Comparison of ENCODE assay signal across 12 cellular contexts in genomic region chr17:27340990-27341595, GRCh38. TPM values are rescaled to one million over a fixed set of nuclear protein-coding genes. Genes with fewer than 3 reads are reported as not detected.
A peak's percentile ranks its signal among the peaks of the same experiment; 100 is the strongest.
DNase-seq lines count a peak whose midpoint lies in the region; ATAC-seq and TF ChIP-seq lines count a peak whose summit lies in the region.
"Had no signal": no experiment of that assay in that cellular context is flagged by ENCODE, and none has a peak within 500 bp of the region (broad histone marks: within the 10 kb centered on the region; RNA-seq: fewer than 3 reads in every experiment).

No MANE protein-coding gene starts in this region.

- no peaks in the 10 kb centered on the region for H3K9me3 ChIP-seq in SK-N-MC (ENCODE audit: low read depth, low read length)
- no peaks in the 10 kb centered on the region for H3K9me3 ChIP-seq in iPS-20b (ENCODE audit: insufficient read depth, low read depth, low read length)
- H3K9me3 ChIP-seq in uterus, result no peaks in the 10 kb centered on the region
- H3K9me3 ChIP-seq: ovary had no signal

- H3K9me3 Mint-ChIP-seq in natural killer cell (no peaks in the 10 kb centered on the region), endothelial cell (ENCODE audit: unreplicated experiment) (no peaks in the 10 kb centered on the region)
- H3K9me3 Mint-ChIP-seq in natural killer cell treated with Interleukin-12 subunit alpha and Interleukin-12 subunit beta and Interleukin-15 and Interleukin-18, amount 100 ng/mL, for 72 hours, result no peaks in the 10 kb centered on the region
- H3K9me3 Mint-ChIP-seq: activated CD4-positive, alpha-beta T cell treated with anti-CD3 and anti-CD28 coated beads, Interleukin-2, amount 10 ng/mL, durations not matched to agents 7 days and 5 days; T-helper 2 cell treated with Interferon-gamma antibody and Interleukin-4, amounts not matched to agents 5 μg/mL and 100 μg/mL, for 36 hours had no signal

- H3K27ac ChIP-seq in SK-N-MC, result peak overlapping the region; percentile 82
- no peak overlapping the region for H3K27ac ChIP-seq in iPS-20b (ENCODE audit: low read length)
- H3K27ac ChIP-seq in uterus, result peak overlapping the region in 1 of 2 donors; percentile 24
- H3K27ac ChIP-seq: ovary had no signal

- H3K4me3 Mint-ChIP-seq in natural killer cell, result no peak overlapping the region
- H3K4me3 Mint-ChIP-seq in natural killer cell treated with Interleukin-12 subunit alpha and Interleukin-12 subunit beta and Interleukin-15 and Interleukin-18, amount 100 ng/mL, for 72 hours, result no peak overlapping the region
- no peak overlapping the region for H3K4me3 Mint-ChIP-seq in endothelial cell (ENCODE audit: unreplicated experiment)
- H3K4me3 Mint-ChIP-seq: activated CD4-positive, alpha-beta T cell treated with anti-CD3 and anti-CD28 coated beads, Interleukin-2, amount 10 ng/mL, durations not matched to agents 7 days and 5 days; T-helper 2 cell treated with Interferon-gamma antibody and Interleukin-4, amounts not matched to agents 5 μg/mL and 100 μg/mL, for 36 hours had no signal

- H3K9ac ChIP-seq in SK-N-MC (ENCODE audit: insufficient read length) (no peak overlapping the region), iPS-20b (ENCODE audit: low read depth, low read length) (peak overlapping the region; percentile 4; the same call in 1 of the 2 replicates)

- H3K36me3 Mint-ChIP-seq in natural killer cell, result no peaks in the 10 kb centered on the region
- no peaks in the 10 kb centered on the region for H3K36me3 Mint-ChIP-seq in natural killer cell treated with Interleukin-12 subunit alpha and Interleukin-12 subunit beta and Interleukin-15 and Interleukin-18, amount 100 ng/mL, for 72 hours
- H3K36me3 Mint-ChIP-seq in endothelial cell (ENCODE audit: low read depth, unreplicated experiment), result no peaks in the 10 kb centered on the region

- H3K27ac Mint-ChIP-seq in natural killer cell, result peak overlapping the region; percentile 83 to 87
- peak overlapping the region in 1 of 2 donors; percentile 47 for H3K27ac Mint-ChIP-seq in natural killer cell treated with Interleukin-12 subunit alpha and Interleukin-12 subunit beta and Interleukin-15 and Interleukin-18, amount 100 ng/mL, for 72 hours
- H3K27ac Mint-ChIP-seq in endothelial cell (ENCODE audit: unreplicated experiment), result no peak overlapping the region
- H3K27ac Mint-ChIP-seq: activated CD4-positive, alpha-beta T cell treated with anti-CD3 and anti-CD28 coated beads, Interleukin-2, amount 10 ng/mL, durations not matched to agents 7 days and 5 days; T-helper 2 cell treated with Interferon-gamma antibody and Interleukin-4, amounts not matched to agents 5 μg/mL and 100 μg/mL, for 36 hours had no signal

- H3K4me1 ChIP-seq in iPS-20b (ENCODE audit: insufficient read depth, low read length), result peaks cover 47% of the 10 kb centered on the region
- no peaks in the 10 kb centered on the region for H3K4me1 ChIP-seq in uterus

- TF ChIP-seq POLR2A in uterus (IDR thresholded peaks at IDR 0.05), result no peak

- TF ChIP-seq CTCF in natural killer cell (IDR thresholded peaks at IDR 0.05) (no peak), endothelial cell (IDR thresholded peaks at IDR 0.05; ENCODE audit: unreplicated experiment) (no peak), uterus (IDR thresholded peaks at IDR 0.05) (no peak)

- H3K27me3 ChIP-seq in iPS-20b (ENCODE audit: insufficient read depth, low read length), result no peaks in the 10 kb centered on the region
- H3K27me3 ChIP-seq in uterus, result no peaks in the 10 kb centered on the region
- H3K27me3 ChIP-seq: ovary had no signal

- H3K4me1 Mint-ChIP-seq in natural killer cell, result peaks cover 51 to 55% of the 10 kb centered on the region in 2 donors
- H3K4me1 Mint-ChIP-seq in natural killer cell treated with Interleukin-12 subunit alpha and Interleukin-12 subunit beta and Interleukin-15 and Interleukin-18, amount 100 ng/mL, for 72 hours (ENCODE audit: low read depth in 2 of 2), result peaks cover 37 to 53% of the 10 kb centered on the region in 2 donors
- peaks cover 17% of the 10 kb centered on the region for H3K4me1 Mint-ChIP-seq in endothelial cell (ENCODE audit: unreplicated experiment)

- H3K27me3 Mint-ChIP-seq in natural killer cell (ENCODE audit: low read depth in 2 of 2) (no peaks in the 10 kb centered on the region), endothelial cell (ENCODE audit: unreplicated experiment) (peaks cover 5% of the 10 kb centered on the region)
- H3K27me3 Mint-ChIP-seq in natural killer cell treated with Interleukin-12 subunit alpha and Interleukin-12 subunit beta and Interleukin-15 and Interleukin-18, amount 100 ng/mL, for 72 hours, result no peaks in the 10 kb centered on the region
- H3K27me3 Mint-ChIP-seq: activated CD4-positive, alpha-beta T cell treated with anti-CD3 and anti-CD28 coated beads, Interleukin-2, amount 10 ng/mL, durations not matched to agents 7 days and 5 days had no signal

- H3K4me3 ChIP-seq in SK-N-MC (no peak overlapping the region), iPS-20b (ENCODE audit: low read length) (no peak overlapping the region), uterus (no peak overlapping the region)
- H3K4me3 ChIP-seq: ovary had no signal

- DNase-seq in natural killer cell (no peak), SK-N-MC (ENCODE audit: low read depth, low spot score) (no peak), SIG-M5 (lab: John Stamatoyannopoulos, UW) (no peak), endothelial cell (ENCODE audit: low spot score) (no peak), uterus (no peak)
- no peak for DNase-seq in natural killer cell treated with Interleukin-12 subunit alpha and Interleukin-12 subunit beta and Interleukin-15 and Interleukin-18, amount 100 ng/mL, for 72 hours (ENCODE audit: low spot score)
- DNase-seq: activated CD4-positive, alpha-beta T cell treated with anti-CD3 and anti-CD28 coated beads, Interleukin-2, amount 10 ng/mL, durations not matched to agents 7 days and 5 days; NCI-H526 treated with DMSO at 0.1 percent for 48 hours; ovary had no signal

- intact Hi-C loops in natural killer cell (cut with micrococcal nuclease), result no loop called here
- intact Hi-C loops in uterus (cut with DNase I; ENCODE audit: low total_unique reads), result no loop called here

- no peaks in the 10 kb centered on the region for H3K36me3 ChIP-seq in SK-N-MC (ENCODE audit: insufficient read depth, low read length)
- H3K36me3 ChIP-seq in iPS-20b (ENCODE audit: insufficient read depth, low read depth, low read length), result no peaks in the 10 kb centered on the region
- no peaks in the 10 kb centered on the region for H3K36me3 ChIP-seq in uterus
- H3K36me3 ChIP-seq: ovary had no signal

- ATAC-seq in natural killer cell (peak in 1 of 3 donors; percentile 19), GM19035 (IDR thresholded peaks at IDR 0.05; ENCODE audit: unreplicated experiment) (no peak)
- ATAC-seq in natural killer cell treated with Interleukin-12 subunit alpha and Interleukin-12 subunit beta and Interleukin-15 and Interleukin-18, amount 100 ng/mL, for 72 hours, result no peak

RNA-seq across cellular contexts. Expression of gene WSB1, which starts 47.2 kb away (rescaled TPM):
- 100 to 1,000 TPM; 124 to 205 (median 187) TPM for total RNA-seq in natural killer cell
- 100 to 1,000 TPM; 129 to 174 TPM for total RNA-seq in natural killer cell treated with Interleukin-12 subunit alpha and Interleukin-12 subunit beta and Interleukin-15 and Interleukin-18, amount 100 ng/mL, for 72 hours
- total RNA-seq in endothelial cell (ENCODE audit: unreplicated experiment), result 443 TPM
- 100 to 1,000 TPM; 140 to 421 (median 354) TPM for total RNA-seq in uterus
